20 cellular contexts compared by ENCODE assay signal in genomic region chr10:50472914-50473313, GRCh38.
"Had no signal": no experiment of that assay in that cellular context is flagged by ENCODE, and none has a peak within 500 bp of the region (broad histone marks: within the 10 kb centered on the region; RNA-seq: fewer than 3 reads in every experiment).

No MANE protein-coding gene starts in this region.

- H3K4me1 ChIP-seq: testis had no signal

- H3K4me3 Mint-ChIP-seq: naive B cell; nephron progenitor cell; stimulated activated naive B cell treated with anti-CD40 and anti-IgM and Interleukin-4, amounts not matched to agents 10 μg/mL and 1 μg/mL and 100 μg/mL, for 72 hours; stimulated activated naive CD8-positive, alpha-beta T cell treated with anti-CD3 and anti-CD28 coated beads, Interleukin-15, amount 100 ng/mL, for 72 hours had no signal

- H3K9me3 ChIP-seq: psoas muscle, testis, transverse colon had no signal

- H3K27me3 Mint-ChIP-seq: naive B cell; stimulated activated naive B cell treated with anti-CD40 and anti-IgM and Interleukin-4, amounts not matched to agents 10 μg/mL and 1 μg/mL and 100 μg/mL, for 72 hours; stimulated activated naive CD8-positive, alpha-beta T cell treated with anti-CD3 and anti-CD28 coated beads, Interleukin-15, amount 100 ng/mL, for 72 hours had no signal

- FAIRE-seq: endometrium, frontal cortex had no signal

- H3K27me3 ChIP-seq: heart left ventricle, spleen, testis, transverse colon had no signal

- H3K27ac ChIP-seq: heart left ventricle, psoas muscle, spleen, testis, transverse colon had no signal

- ATAC-seq: esophagus mucosa; left colon; psoas muscle; sciatic nerve; stimulated activated naive B cell treated with anti-CD40 and anti-IgM and Interleukin-4, amounts not matched to agents 10 μg/mL and 1 μg/mL and 100 μg/mL, for 72 hours; stimulated activated naive CD8-positive, alpha-beta T cell treated with anti-CD3 and anti-CD28 coated beads, Interleukin-15, amount 100 ng/mL, for 72 hours had no signal

- H3K4me3 ChIP-seq: heart left ventricle, psoas muscle, spleen, testis, transverse colon had no signal

- DNase-seq: effector memory CD4-positive, alpha-beta T cell; heart left ventricle; hippocampal formation; left colon; mesendoderm; naive B cell; nephron progenitor cell; psoas muscle; spleen; stimulated activated CD4-positive, alpha-beta T cell treated with anti-CD3 and anti-CD28 coated beads, Interleukin-15, amount 100 ng/mL, for 24 hours; stimulated activated CD4-positive, alpha-beta T cell treated with anti-CD3 and anti-CD28 coated beads, Interleukin-1b, Interleukin-23, amount 100 ng/mL, for 48 hours; stimulated activated CD4-positive, alpha-beta T cell treated with anti-CD3 and anti-CD28 coated beads, Interleukin-4, amount 100 ng/mL, for 4 hours; stimulated activated naive B cell treated with anti-CD40 and anti-IgM and Interleukin-4, amounts not matched to agents 10 μg/mL and 1 μg/mL and 100 μg/mL, for 72 hours; stimulated activated naive CD8-positive, alpha-beta T cell treated with anti-CD3 and anti-CD28 coated beads, Interleukin-15, amount 100 ng/mL, for 72 hours; testis; transverse colon had no signal

- H3K27ac Mint-ChIP-seq: nephron progenitor cell; stimulated activated naive B cell treated with anti-CD40 and anti-IgM and Interleukin-4, amounts not matched to agents 10 μg/mL and 1 μg/mL and 100 μg/mL, for 72 hours had no signal

- H3K36me3 ChIP-seq: heart left ventricle, transverse colon had no signal
